Comparison of ENCODE assay signal across 8 cellular contexts in the genomic region with DNA sequence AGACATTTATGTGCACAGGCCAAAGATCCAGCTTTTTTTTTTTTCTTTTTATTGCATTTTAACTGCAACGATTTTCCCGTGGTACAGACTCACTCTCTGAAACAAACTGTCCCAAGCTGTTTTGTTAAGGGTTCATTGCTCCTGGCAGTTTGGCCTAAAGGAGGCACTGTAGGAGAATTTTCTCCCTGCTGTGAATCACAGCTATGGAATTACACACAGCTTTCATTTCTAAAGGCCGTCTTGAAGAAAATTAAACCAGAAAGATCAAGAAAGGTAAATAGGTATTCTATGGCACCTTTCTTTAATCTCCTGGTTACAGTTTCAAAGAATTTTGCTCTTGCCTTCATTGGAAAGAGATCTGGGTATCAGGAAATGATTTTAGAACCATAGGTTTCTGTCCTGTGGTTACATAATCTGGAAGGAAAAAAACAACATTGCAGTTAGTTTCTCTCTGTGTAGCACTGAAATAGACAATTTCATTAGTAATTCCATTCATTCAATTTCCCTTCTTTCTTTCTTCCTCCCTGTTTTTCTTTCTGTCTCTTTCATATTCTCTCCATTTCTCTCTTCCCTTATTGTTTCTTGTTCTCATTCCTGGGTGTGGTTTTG. TPM values are rescaled to one million over a fixed set of nuclear protein-coding genes. Genes with fewer than 3 reads are reported as not detected.
A peak's percentile ranks its signal among the peaks of the same experiment; 100 is the strongest.
DNase-seq lines count a peak whose midpoint lies in the region; ATAC-seq and TF ChIP-seq lines count a peak whose summit lies in the region.

No MANE protein-coding gene starts in this region.

- TF ChIP-seq POLR2A in gastrocnemius medialis (IDR thresholded peaks at IDR 0.05), result peak in 1 of 2 donors; percentile 0

- TF ChIP-seq CTCF in BE2C (IDR thresholded peaks at IDR 0.05; ENCODE audit: low read depth, low read length), result peak; percentile 53
- peak; percentile 82 for TF ChIP-seq CTCF in astrocyte of the cerebellum (IDR thresholded peaks at IDR 0.05; ENCODE audit: low read depth, low read length, missing control alignments)
- TF ChIP-seq CTCF in gastrocnemius medialis (IDR thresholded peaks at IDR 0.05 in 4 of 5, conservative IDR thresholded peaks at IDR 0.05 in 1 of 5), result peak; percentile 53 to 77 (median 67)

- ATAC-seq in gastrocnemius medialis, result peak; percentile 76 to 78

- H3K4me1 ChIP-seq in BE2C (no peaks in the 10 kb centered on the region), gastrocnemius medialis (peaks cover 50 to 54% of the 10 kb centered on the region in 2 donors)

- peaks cover 27% of the 10 kb centered on the region for H3K27me3 ChIP-seq in BE2C
- no peaks in the 10 kb centered on the region for H3K27me3 ChIP-seq in gastrocnemius medialis

- intact Hi-C loops in gastrocnemius medialis (cut with DNase I; ENCODE audit: low total_unique reads), result loop anchor here (1.0 to 2.0 kb wide), 2 partner anchors 18 to 139 kb away; no protein-coding TSS in a partner anchor

- H3K4me3 ChIP-seq in BE2C (ENCODE audit: low read depth, low read length), result no peak overlapping the region
- H3K4me3 ChIP-seq in astrocyte of the cerebellum (ENCODE audit: low read depth, low read length), result no peak overlapping the region
- peak overlapping the region; percentile 45 to 55 (median 46) for H3K4me3 ChIP-seq in gastrocnemius medialis

- in situ Hi-C loops in astrocyte of the cerebellum (cut with HindIII; ENCODE audit: low sequenced_read_pairs), result no loop called here
- in situ Hi-C loops in gastrocnemius medialis (cut with MboI; ENCODE audit: low sequenced_read_pairs in 4 of 4), result loop anchor here in 1 of 4 donors (10.0 kb wide), 1 partner anchor 50 kb away; the partner anchor contains the start of gene PDK4

- H3K27ac ChIP-seq in gastrocnemius medialis, result peak overlapping the region; percentile 92 to 100 (median 94)

- H3K9me3 ChIP-seq in BE2C (no peaks in the 10 kb centered on the region), gastrocnemius medialis (no peaks in the 10 kb centered on the region)

- H3K36me3 ChIP-seq in BE2C (no peaks in the 10 kb centered on the region), gastrocnemius medialis (no peaks in the 10 kb centered on the region)

- DNase-seq in BE2C (no peak), HT-29 (ENCODE audit: low spot score) (peak; percentile 75), astrocyte of the cerebellum (ENCODE audit: low read depth) (peak; percentile 31), hippocampal formation (lab: John Stamatoyannopoulos, UW) (peak; percentile 25 to 81), gastrocnemius medialis (peak; percentile 39 to 66), GDM1 (lab: John Stamatoyannopoulos, UW) (no peak), NCI-H1694 treated with DMSO at 0.1 percent for 48 hours (lab: John Stamatoyannopoulos, UW) (no peak)
- no peak for DNase-seq in activated CD4-positive, alpha-beta T cell treated with anti-CD3 and anti-CD28 coated beads, Interleukin-2, amount 50 U/mL, for 48 hours

RNA-seq across cellular contexts. Expression of gene PDK4, which starts 51.2 kb away (rescaled TPM):
- not detected for polyA plus RNA-seq in BE2C (2012; ENCODE audit: insufficient read depth, insufficient read length, low read depth)
- total RNA-seq in HT-29 (2014; rRNA removed; shearing (Covaris generic)), result 4.9 and 13.9 TPM in 2 replicates
- total RNA-seq in gastrocnemius medialis, result 1,000 to 10,000 TPM; 2,371 to 5,827 (median 4,654) TPM

RNA-seq across cellular contexts. Expression of gene ASB4, which starts 59.4 kb away (rescaled TPM):
- not detected for polyA plus RNA-seq in BE2C (2012; ENCODE audit: insufficient read depth, insufficient read length, low read depth)
- 0.08 and 0.10 TPM in 2 replicates for total RNA-seq in HT-29 (2014; rRNA removed; shearing (Covaris generic))
- total RNA-seq in gastrocnemius medialis, result 10 to 100 TPM in 3 of 4 donors, 1 to 10 TPM in 1; 1.4 to 27.3 (median 17.9) TPM

Comparison
In these comparisons a context has a peak if more than half of its experiments do, and no peak if none do; other contexts are left out.
1. DNase-seq: peak in HT-29 (single experiment), astrocyte of the cerebellum (single experiment), hippocampal formation (2 of 2) and gastrocnemius medialis (2 of 2); none in BE2C (single experiment), GDM1 (single experiment), activated CD4-positive, alpha-beta T cell treated with anti-CD3 and anti-CD28 coated beads, Interleukin-2, amount 50 U/mL, for 48 hours (0 of 2) and NCI-H1694 treated with DMSO at 0.1 percent for 48 hours (single experiment).
2. H3K4me3 ChIP-seq: peak in gastrocnemius medialis (4 of 4); none in BE2C (single experiment) and astrocyte of the cerebellum (single experiment).
3. RNA of gene PDK4, which starts 51.2 kb away (total RNA-seq): 2,371 to 5,827 TPM in gastrocnemius medialis; 4.9 to 13.9 TPM in HT-29; every median in the first group is over 100 times any median in the second.
4. Peak in every context shown above with its lines, with median percentiles within 50 percentile points of each other: CTCF ChIP-seq.